ENCODE assay signal across 20 cellular contexts in genomic region chr2:205722538-205722878, GRCh38. TPM values are rescaled to one million over a fixed set of nuclear protein-coding genes. Genes with fewer than 3 reads are reported as not detected.
DNase-seq lines count a peak whose midpoint lies in the region; ATAC-seq, FAIRE-seq and TF ChIP-seq lines count a peak whose summit lies in the region.
"Had no signal": no experiment of that assay in that cellular context is flagged by ENCODE, and none has a peak within 500 bp of the region (broad histone marks: within the 10 kb centered on the region; RNA-seq: fewer than 3 reads in every experiment).

No MANE protein-coding gene starts in this region.

- no peak overlapping the region for H4K5ac ChIP-seq in H9 (ENCODE audit: insufficient read length, low read depth, low read length)

- H3K23me2 ChIP-seq in H9 (ENCODE audit: insufficient read length, low read depth, low read length, poor library complexity, severe bottlenecking): no peaks in the 10 kb centered on the region

- no peaks in the 10 kb centered on the region for H3K79me1 ChIP-seq in H9 (ENCODE audit: insufficient read depth, low read depth, low read length, poor library complexity, severe bottlenecking)

- H3K4me2 ChIP-seq in H9 (ENCODE audit: insufficient read depth, insufficient read length, low read length) (no peak overlapping the region), astrocyte (ENCODE audit: low read length) (no peak overlapping the region)

- H2AK5ac ChIP-seq in H9 (ENCODE audit: insufficient read length, low read length): no peak overlapping the region

- H3K23ac ChIP-seq in H9 (ENCODE audit: insufficient read length, low read depth, low read length): no peak overlapping the region

- H3K9me3 Mint-ChIP-seq in H9 (no peaks in the 10 kb centered on the region; a peak in 1 of 5 replicates), astrocyte (ENCODE audit: unreplicated experiment) (no peaks in the 10 kb centered on the region)
- H3K9me3 Mint-ChIP-seq in stimulated activated naive B cell treated with anti-CD40 and anti-IgM and Interleukin-4, amounts not matched to agents 10 μg/mL and 1 μg/mL and 100 μg/mL, for 72 hours: no peaks in the 10 kb centered on the region

- H4K8ac ChIP-seq in H9 (replicated peaks; ENCODE audit: insufficient read length, low read depth, low read length): no peak overlapping the region

- in situ Hi-C loops in G401 (cut with HindIII; ENCODE audit: low sequenced_read_pairs): no loop called here

- H3K14ac ChIP-seq in H9 (ENCODE audit: insufficient read depth, low read length): no peak overlapping the region

- no CpG with 5 or more reads among the region's 1 CpG for WGBS in H9 (ENCODE audit: extremely low coverage, insufficient read length, low lambda C conversion rate)

- H3K27me3 Mint-ChIP-seq in H9 (ENCODE audit: low read depth): no peaks in the 10 kb centered on the region; the same call in 1 of the 2 replicates
- peaks cover 2% of the 10 kb centered on the region for H3K27me3 Mint-ChIP-seq in astrocyte (ENCODE audit: low read depth, unreplicated experiment)
- H3K27me3 Mint-ChIP-seq in stimulated activated naive B cell treated with anti-CD40 and anti-IgM and Interleukin-4, amounts not matched to agents 10 μg/mL and 1 μg/mL and 100 μg/mL, for 72 hours: no peaks in the 10 kb centered on the region

- no peak overlapping the region for H3K4ac ChIP-seq in H9 (ENCODE audit: low read depth, low read length)

- H3K18ac ChIP-seq in H9 (ENCODE audit: insufficient read length, low read depth, low read length): no peak overlapping the region

- no peak for TF ChIP-seq CTCF in H9 (conservative IDR thresholded peaks at IDR 0.05)
- TF ChIP-seq CTCF in astrocyte (IDR thresholded peaks at IDR 0.05; ENCODE audit: insufficient read depth, low read depth, low read length): no peak
- TF ChIP-seq CTCF in left lung (IDR thresholded peaks at IDR 0.05): no peak

- no peak for FAIRE-seq in astrocyte (lab: Jason Lieb, UNC)
- FAIRE-seq: HTR-8/SVneo had no signal

- H2AFZ ChIP-seq in H9 (ENCODE audit: low read length) (no peak overlapping the region), astrocyte (ENCODE audit: low read depth, low read length) (no peak overlapping the region)

- H3K36me3 Mint-ChIP-seq in H9 (ENCODE audit: insufficient read depth in 1 of 3, low read depth in 3 of 3): peaks cover 35 to 50% (median 36%) of the 10 kb centered on the region in 3 experiments
- peaks cover 31% of the 10 kb centered on the region for H3K36me3 Mint-ChIP-seq in astrocyte (ENCODE audit: low read depth, unreplicated experiment)
- peaks cover 12 to 37% of the 10 kb centered on the region in 2 donors for H3K36me3 Mint-ChIP-seq in stimulated activated naive B cell treated with anti-CD40 and anti-IgM and Interleukin-4, amounts not matched to agents 10 μg/mL and 1 μg/mL and 100 μg/mL, for 72 hours

- no peak overlapping the region for H4K91ac ChIP-seq in H9 (ENCODE audit: insufficient read length, low read depth, low read length)

- no peak overlapping the region for H2BK15ac ChIP-seq in H9 (ENCODE audit: low read depth, low read length)

- intact Hi-C loops in left lung (cut with DNase I): no loop called here

- no peak overlapping the region for H2BK12ac ChIP-seq in H9 (ENCODE audit: insufficient read length, low read depth, low read length)

- H3K36me3 ChIP-seq in astrocyte (ENCODE audit: insufficient read depth, low read length) (peaks cover 41% of the 10 kb centered on the region), left lung (peaks cover 0 to 53% of the 10 kb centered on the region in 2 donors)

- H3T11ph ChIP-seq in H9 (ENCODE audit: low read length): no peak overlapping the region

- H3K27ac ChIP-seq in H9 (ENCODE audit: insufficient read length, low read depth, low read length) (no peak overlapping the region), astrocyte (ENCODE audit: low read depth, low read length) (no peak overlapping the region), left lung (no peak overlapping the region)
- H3K27ac ChIP-seq: spleen, tibial artery had no signal

- no peak overlapping the region for H3K56ac ChIP-seq in H9 (ENCODE audit: insufficient read length, low read depth, low read length)

- peaks cover 43 to 49% of the 10 kb centered on the region in 2 experiments for H3K4me1 Mint-ChIP-seq in H9
- peaks cover 38% of the 10 kb centered on the region for H3K4me1 Mint-ChIP-seq in astrocyte (ENCODE audit: low read depth, unreplicated experiment)
- peaks cover 24 to 44% of the 10 kb centered on the region in 2 donors for H3K4me1 Mint-ChIP-seq in stimulated activated naive B cell treated with anti-CD40 and anti-IgM and Interleukin-4, amounts not matched to agents 10 μg/mL and 1 μg/mL and 100 μg/mL, for 72 hours

- H3K4me3 ChIP-seq in astrocyte (ENCODE audit: insufficient read depth, low read depth, low read length): no peak overlapping the region
- H3K4me3 ChIP-seq in left lung: no peak overlapping the region
- H3K4me3 ChIP-seq: spleen, tibial artery had no signal

- H2BK120ac ChIP-seq in H9 (ENCODE audit: low read depth, low read length, poor library complexity, severe bottlenecking): no peak overlapping the region

- H3K27me3 ChIP-seq in H9 (ENCODE audit: insufficient read depth, low read length) (no peaks in the 10 kb centered on the region), astrocyte (ENCODE audit: insufficient read depth, low read length) (no peaks in the 10 kb centered on the region), left lung (no peaks in the 10 kb centered on the region)
- H3K27me3 ChIP-seq: spleen, tibial artery had no signal

- peak; percentile 26 for ATAC-seq in left lung
- peak; percentile 20 to 21 for ATAC-seq in stimulated activated naive B cell treated with anti-CD40 and anti-IgM and Interleukin-4, amounts not matched to agents 10 μg/mL and 1 μg/mL and 100 μg/mL, for 72 hours (replicated peaks)
- ATAC-seq: stimulated activated naive CD8-positive, alpha-beta T cell treated with anti-CD3 and anti-CD28 coated beads, Interleukin-15, Interleukin-2, amounts not matched to agents 100 U/mL and 50 U/mL, for 24 hours had no signal

- H2BK5ac ChIP-seq in H9 (ENCODE audit: insufficient read length, low read length): no peak overlapping the region

- DNase-seq in H9 (no peak), astrocyte (ENCODE audit: low read depth) (no peak), left lung (no peak), NCI-H2227 treated with DMSO at 0.1 percent for 48 hours (lab: John Stamatoyannopoulos, UW) (no peak), SHP77 (lab: John Stamatoyannopoulos, UW) (no peak), G401 (ENCODE audit: low spot score) (no peak)
- no peak for DNase-seq in stimulated activated naive B cell treated with anti-CD40 and anti-IgM and Interleukin-4, amounts not matched to agents 10 μg/mL and 1 μg/mL and 100 μg/mL, for 72 hours
- DNase-seq: activated CD4-positive, alpha-beta T cell treated with anti-CD3 and anti-CD28 coated beads for 48 hours; activated naive CD4-positive, alpha-beta T cell treated with Interleukin-2 at 50 U/mL for 16 hours; activated T-cell treated with anti-CD3 and anti-CD28 coated beads, Interleukin-2, amount 50 U/mL, for 48 hours; dermis blood vessel endothelial cell; Karpas-422; NCI-H1930; NCI-H345; spleen; stimulated activated CD4-positive, alpha-beta T cell treated with anti-CD3 and anti-CD28 coated beads, Interleukin-4, amount 100 ng/mL, for 1 hour; stimulated activated naive CD8-positive, alpha-beta T cell treated with anti-CD3 and anti-CD28 coated beads, Interleukin-15, Interleukin-2, amounts not matched to agents 100 U/mL and 50 U/mL, for 24 hours; T-helper 1 cell; tibial artery had no signal

- no peak overlapping the region for H2BK20ac ChIP-seq in H9 (ENCODE audit: low read depth, low read length, poor library complexity, severe bottlenecking)

- H3K79me2 ChIP-seq in H9 (ENCODE audit: insufficient read depth, low read length) (no peaks in the 10 kb centered on the region), astrocyte (ENCODE audit: insufficient read depth, low read length) (no peaks in the 10 kb centered on the region)

- H3K9me3 ChIP-seq in H9 (ENCODE audit: control insufficient read depth, low read depth, low read length): no peaks in the 10 kb centered on the region
- no peaks in the 10 kb centered on the region for H3K9me3 ChIP-seq in astrocyte (ENCODE audit: insufficient read depth, low read depth, low read length)
- H3K9me3 ChIP-seq in left lung: no peaks in the 10 kb centered on the region
- H3K9me3 ChIP-seq: spleen, tibial artery had no signal

- H3K4me3 Mint-ChIP-seq in H9 (peak overlapping the region in 1 of 2 experiments; percentile 19; a peak in 1 of 5 replicates), astrocyte (ENCODE audit: unreplicated experiment) (no peak overlapping the region)
- peak overlapping the region in 1 of 2 donors; percentile 6 for H3K4me3 Mint-ChIP-seq in stimulated activated naive B cell treated with anti-CD40 and anti-IgM and Interleukin-4, amounts not matched to agents 10 μg/mL and 1 μg/mL and 100 μg/mL, for 72 hours

- H3K9ac ChIP-seq in H9 (ENCODE audit: extremely low read depth, insufficient read length, low read length) (no peak overlapping the region), astrocyte (ENCODE audit: low read length) (no peak overlapping the region)

- H3K27ac Mint-ChIP-seq in H9 (peak overlapping the region in 2 of 3 experiments; percentile 48 to 88; a peak in 1 of 7 replicates), astrocyte (ENCODE audit: unreplicated experiment) (peak overlapping the region; percentile 19)
- H3K27ac Mint-ChIP-seq in stimulated activated naive B cell treated with anti-CD40 and anti-IgM and Interleukin-4, amounts not matched to agents 10 μg/mL and 1 μg/mL and 100 μg/mL, for 72 hours: no peak overlapping the region

- H3K4me1 ChIP-seq in H9 (ENCODE audit: insufficient read depth, low read length) (peaks cover 13% of the 10 kb centered on the region), astrocyte (ENCODE audit: insufficient read depth, low read length) (no peaks in the 10 kb centered on the region), left lung (peaks cover 0 to 10% of the 10 kb centered on the region in 2 donors)

- H4K20me1 ChIP-seq in H9 (ENCODE audit: control insufficient read depth, insufficient read depth, insufficient read length) (peaks cover 3% of the 10 kb centered on the region), astrocyte (ENCODE audit: insufficient read depth, low read length) (no peaks in the 10 kb centered on the region)

RNA-seq across cellular contexts. Expression of gene NRP2, which starts 40.2 kb away (rescaled TPM):
- total RNA-seq in H9 (2021) (19.7 and 20.7 TPM in 2 replicates), astrocyte (68.5 and 76.7 TPM in 2 replicates), left lung (100 to 1,000 TPM in 1 of 2 donors, 10 to 100 TPM in 1; 75.7 to 122 TPM)
- 5.3 and 7.9 TPM in 2 replicates for total RNA-seq in G401 (2014; rRNA removed; shearing (Covaris generic))
